24 cellular contexts compared by ENCODE assay signal in genomic region chr17:36498560-36499300, GRCh38. TPM values are rescaled to one million over a fixed set of nuclear protein-coding genes. Genes with fewer than 3 reads are reported as not detected.
DNase-seq lines count a peak whose midpoint lies in the region; ATAC-seq and TF ChIP-seq lines count a peak whose summit lies in the region.
"Had no signal": no experiment of that assay in that cellular context is flagged by ENCODE, and none has a peak within 500 bp of the region (broad histone marks: within the 10 kb centered on the region; RNA-seq: fewer than 3 reads in every experiment).

No MANE protein-coding gene starts in this region.

- H3K36me3 Mint-ChIP-seq in activated T-cell treated with anti-CD3 and anti-CD28 coated beads, Interleukin-2, amount 50 U/mL, for 72 hours (ENCODE audit: insufficient read depth in 2 of 2): peaks cover 5 to 13% of the 10 kb centered on the region in 2 donors
- H3K36me3 Mint-ChIP-seq in activated naive CD8-positive, alpha-beta T cell treated with anti-CD3 and anti-CD28 coated beads, Interleukin-2, amount 50 U/mL, for 24 hours (ENCODE audit: low read depth): peaks cover 50% of the 10 kb centered on the region
- H3K36me3 Mint-ChIP-seq in nephron progenitor cell (ENCODE audit: low read depth): peaks cover 61% of the 10 kb centered on the region

- peak overlapping the region; percentile 47 for H3K27ac Mint-ChIP-seq in activated T-cell treated with anti-CD3 and anti-CD28 coated beads, Interleukin-2, amount 50 U/mL, for 72 hours
- peak overlapping the region; percentile 42 for H3K27ac Mint-ChIP-seq in activated naive CD8-positive, alpha-beta T cell treated with anti-CD3 and anti-CD28 coated beads, Interleukin-2, amount 50 U/mL, for 24 hours
- peak overlapping the region; percentile 69 for H3K27ac Mint-ChIP-seq in nephron progenitor cell
- H3K27ac Mint-ChIP-seq: activated CD4-positive, alpha-beta T cell treated with anti-CD3 and anti-CD28 coated beads, Interleukin-2, amount 10 ng/mL, durations not matched to agents 24 days and 14 days; HFFc6; T-helper 2 cell treated with Interferon-gamma antibody and Interleukin-4, amounts not matched to agents 5 μg/mL and 100 μg/mL, for 36 hours had no signal

- no peaks in the 10 kb centered on the region for H3K27me3 Mint-ChIP-seq in activated T-cell treated with anti-CD3 and anti-CD28 coated beads, Interleukin-2, amount 50 U/mL, for 72 hours (ENCODE audit: low read depth)
- H3K27me3 Mint-ChIP-seq in activated naive CD8-positive, alpha-beta T cell treated with anti-CD3 and anti-CD28 coated beads, Interleukin-2, amount 50 U/mL, for 24 hours: no peaks in the 10 kb centered on the region
- H3K27me3 Mint-ChIP-seq in nephron progenitor cell (ENCODE audit: low read depth, poor library complexity): peaks cover 5% of the 10 kb centered on the region
- H3K27me3 Mint-ChIP-seq: activated CD4-positive, alpha-beta T cell treated with anti-CD3 and anti-CD28 coated beads, Interleukin-2, amount 10 ng/mL, durations not matched to agents 24 days and 14 days had no signal

- no peak for TF ChIP-seq CTCF in nephron progenitor cell (IDR thresholded peaks at IDR 0.05)

- DNase-seq in activated T-cell treated with anti-CD3 and anti-CD28 coated beads, Interleukin-2, amount 50 U/mL, for 72 hours: no peak
- DNase-seq in activated T-cell treated with anti-CD3 and anti-CD28 coated beads, Interleukin-2, amount 50 U/mL, for 48 hours: no peak
- no peak for DNase-seq in activated naive CD8-positive, alpha-beta T cell treated with anti-CD3 and anti-CD28 coated beads, Interleukin-2, amount 50 U/mL, for 24 hours
- no peak for DNase-seq in nephron progenitor cell
- DNase-seq in NCI-H146 (lab: John Stamatoyannopoulos, UW): no peak
- no peak for DNase-seq in NCI-H345 treated with DMSO at 0.1 percent for 48 hours (lab: John Stamatoyannopoulos, UW; ENCODE audit: unreplicated experiment)
- DNase-seq: activated CD4-positive, alpha-beta T cell treated with anti-CD3 and anti-CD28 coated beads, Interleukin-2, amount 10 ng/mL, durations not matched to agents 24 days and 14 days; activated gamma-delta T cell; body of pancreas; DMS79; effector memory CD4-positive, alpha-beta T cell; esophagus squamous epithelium; HFFc6; hippocampal formation; IMR-90; left lung; mesendoderm; NCI-H1048; NCI-H187 treated with DMSO at 0.1 percent for 48 hours; NCI-H526 treated with DMSO at 0.1 percent for 48 hours; small intestine; stimulated activated CD4-positive, alpha-beta T cell treated with anti-CD3 and anti-CD28 coated beads, Interleukin-1b, Interleukin-23, amount 100 ng/mL, for 48 hours; WERI-Rb-1 had no signal

- no peak for ATAC-seq in activated T-cell treated with anti-CD3 and anti-CD28 coated beads, Interleukin-2, amount 50 U/mL, for 72 hours (replicated peaks in 1 of 2)
- ATAC-seq in activated naive CD8-positive, alpha-beta T cell treated with anti-CD3 and anti-CD28 coated beads, Interleukin-2, amount 50 U/mL, for 24 hours: no peak
- ATAC-seq: body of pancreas, left lung had no signal

- H3K4me3 Mint-ChIP-seq in activated T-cell treated with anti-CD3 and anti-CD28 coated beads, Interleukin-2, amount 50 U/mL, for 72 hours: no peak overlapping the region
- H3K4me3 Mint-ChIP-seq in activated naive CD8-positive, alpha-beta T cell treated with anti-CD3 and anti-CD28 coated beads, Interleukin-2, amount 50 U/mL, for 24 hours: no peak overlapping the region
- H3K4me3 Mint-ChIP-seq in nephron progenitor cell: no peak overlapping the region
- H3K4me3 Mint-ChIP-seq: activated CD4-positive, alpha-beta T cell treated with anti-CD3 and anti-CD28 coated beads, Interleukin-2, amount 10 ng/mL, durations not matched to agents 24 days and 14 days; HFFc6; T-helper 2 cell treated with Interferon-gamma antibody and Interleukin-4, amounts not matched to agents 5 μg/mL and 100 μg/mL, for 36 hours had no signal

- no peaks in the 10 kb centered on the region for H3K4me1 Mint-ChIP-seq in activated T-cell treated with anti-CD3 and anti-CD28 coated beads, Interleukin-2, amount 50 U/mL, for 72 hours (ENCODE audit: low read depth)
- peaks cover 2% of the 10 kb centered on the region for H3K4me1 Mint-ChIP-seq in activated naive CD8-positive, alpha-beta T cell treated with anti-CD3 and anti-CD28 coated beads, Interleukin-2, amount 50 U/mL, for 24 hours
- H3K4me1 Mint-ChIP-seq in nephron progenitor cell: peaks cover 12% of the 10 kb centered on the region

- H3K9me3 Mint-ChIP-seq in activated T-cell treated with anti-CD3 and anti-CD28 coated beads, Interleukin-2, amount 50 U/mL, for 72 hours: no peaks in the 10 kb centered on the region
- no peaks in the 10 kb centered on the region for H3K9me3 Mint-ChIP-seq in activated naive CD8-positive, alpha-beta T cell treated with anti-CD3 and anti-CD28 coated beads, Interleukin-2, amount 50 U/mL, for 24 hours
- H3K9me3 Mint-ChIP-seq in nephron progenitor cell: no peaks in the 10 kb centered on the region
- H3K9me3 Mint-ChIP-seq: activated CD4-positive, alpha-beta T cell treated with anti-CD3 and anti-CD28 coated beads, Interleukin-2, amount 10 ng/mL, durations not matched to agents 24 days and 14 days; HFFc6; T-helper 2 cell treated with Interferon-gamma antibody and Interleukin-4, amounts not matched to agents 5 μg/mL and 100 μg/mL, for 36 hours had no signal

RNA-seq across cellular contexts. Expression of gene ZNHIT3, which starts 12.2 kb away (rescaled TPM):
- 10 to 100 TPM; 49.5 to 54.9 TPM for total RNA-seq in activated T-cell treated with anti-CD3 and anti-CD28 coated beads, Interleukin-2, amount 50 U/mL, for 72 hours

RNA-seq across cellular contexts. Expression of gene MYO19, which starts 35.9 kb away (rescaled TPM):
- total RNA-seq in activated T-cell treated with anti-CD3 and anti-CD28 coated beads, Interleukin-2, amount 50 U/mL, for 72 hours: 100 to 1,000 TPM; 101 to 118 TPM

RNA-seq across cellular contexts. Expression of gene PIGW, which starts 36.1 kb away (rescaled TPM):
- 1 to 10 TPM; 6.3 to 7.4 TPM for total RNA-seq in activated T-cell treated with anti-CD3 and anti-CD28 coated beads, Interleukin-2, amount 50 U/mL, for 72 hours

RNA-seq across cellular contexts. Expression of gene GGNBP2, which starts 46.0 kb away (rescaled TPM):
- 100 to 1,000 TPM; 156 to 173 TPM for total RNA-seq in activated T-cell treated with anti-CD3 and anti-CD28 coated beads, Interleukin-2, amount 50 U/mL, for 72 hours
